ENCODE assay signal across 8 cellular contexts in the genomic region with DNA sequence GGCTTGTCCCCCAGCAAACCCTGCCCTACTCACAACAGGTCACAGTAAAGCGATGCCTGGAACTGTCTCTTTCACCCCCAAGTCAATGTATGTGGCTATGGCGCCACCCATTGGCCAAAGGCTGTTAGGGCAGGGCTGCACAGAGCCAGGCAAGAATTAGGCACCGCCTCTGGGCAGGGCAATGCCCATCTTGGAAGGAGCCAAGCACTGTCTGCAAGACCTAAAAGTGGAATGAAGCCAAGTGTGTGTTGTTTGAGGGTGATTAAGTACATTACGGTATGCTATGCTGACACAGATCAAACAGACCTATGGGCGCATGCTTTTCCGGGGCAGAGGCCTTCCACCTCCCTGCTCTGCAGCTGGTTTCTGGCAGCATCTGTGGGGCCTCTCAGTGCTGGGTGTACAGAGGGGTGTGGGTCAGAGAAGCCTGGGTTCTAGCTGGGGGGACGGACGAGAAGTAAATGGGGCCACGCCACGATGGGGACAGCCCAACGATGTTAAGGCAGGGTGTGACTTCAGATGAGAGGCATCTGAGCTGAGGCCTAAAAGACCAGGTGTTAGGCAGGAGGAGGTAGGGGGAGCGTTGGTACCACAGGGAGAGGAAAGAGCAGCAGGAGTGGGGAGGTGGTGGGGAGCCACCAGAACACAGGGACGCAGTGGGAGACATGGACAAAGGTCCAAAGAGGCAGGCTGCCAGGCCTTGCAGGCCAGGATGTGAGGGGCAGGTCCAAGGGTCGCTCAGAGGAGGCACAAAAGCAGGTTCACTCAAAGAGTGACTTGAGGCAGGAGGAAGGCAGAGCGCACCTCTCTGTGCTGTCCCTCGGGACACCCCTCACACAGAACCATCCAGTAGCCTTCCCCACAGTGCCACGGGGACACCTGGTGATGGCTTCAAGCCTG. TPM values are rescaled to one million over a fixed set of nuclear protein-coding genes. Genes with fewer than 3 reads are reported as not detected.
DNase-seq lines count a peak whose midpoint lies in the region; ATAC-seq and TF ChIP-seq lines count a peak whose summit lies in the region.

No MANE protein-coding gene starts in this region.

- H3K18ac ChIP-seq in IMR-90 (ENCODE audit: low read depth, low read length) = no peak overlapping the region

- peaks cover 4% of the 10 kb centered on the region for H3K36me3 ChIP-seq in IMR-90 (ENCODE audit: control insufficient read depth, insufficient read depth, low read length)
- no peaks in the 10 kb centered on the region for H3K36me3 ChIP-seq in SJCRH30
- H3K36me3 ChIP-seq in cardiac muscle cell = no peaks in the 10 kb centered on the region

- H2BK20ac ChIP-seq in IMR-90 (ENCODE audit: low read depth, low read length) = no peak overlapping the region

- H3K9me1 ChIP-seq in IMR-90 (ENCODE audit: insufficient read depth, low read length) = no peaks in the 10 kb centered on the region

- no peaks in the 10 kb centered on the region for H3K36me3 Mint-ChIP-seq in activated naive CD4-positive, alpha-beta T cell treated with anti-CD3 and anti-CD28 coated beads, Interleukin-2, amount 50 U/mL, for 72 hours

- TF ChIP-seq CTCF in IMR-90 (conservative IDR thresholded peaks at IDR 0.05; ENCODE audit: low read depth, low read length) (peak; percentile 97), cardiac muscle cell (IDR thresholded peaks at IDR 0.05; ENCODE audit: low read depth, low read length) (peak; percentile 99)

- H3K23ac ChIP-seq in IMR-90 (ENCODE audit: low read depth, low read length) = no peak overlapping the region

- BruUV-seq in IMR-90 (replicated peaks; lab: Mats Ljungman, UMichigan) = no TSS peak

- POLR2A ChIA-PET in IMR-90 (lab: Charles Lee; ENCODE audit: unreplicated experiment) = no interaction called here

- no peak for TF ChIP-seq POLR2A in IMR-90 (IDR thresholded peaks at IDR 0.05; ENCODE audit: low read depth, low read length)

- WGBS in IMR-90 (ENCODE audit: extremely low coverage in 2 of 2, insufficient read length in 1 of 2), 2 experiments = 46% methylated on average over 8 of the region's 17 CpGs; no CpG with 5 or more reads in 1 of the 2 experiments

- no peak overlapping the region for H3K4ac ChIP-seq in IMR-90 (ENCODE audit: low read depth, low read length)

- DNase-seq in EH (ENCODE audit: low read depth) (peak; percentile 83), IMR-90 (peak; percentile 72), SJCRH30 (peak; percentile 84 to 95), cardiac muscle cell (ENCODE audit: low read depth in 1 of 2, low spot score in 1 of 2) (peak; percentile 84 to 86), retina (peak; percentile 87)
- peak in 1 of 2 donors; percentile 82 for DNase-seq in activated naive CD4-positive, alpha-beta T cell treated with anti-CD3 and anti-CD28 coated beads, Interleukin-2, amount 50 U/mL, for 72 hours (ENCODE audit: low spot score in 2 of 2)

- CTCF ChIA-PET in IMR-90 (lab: Yijun Ruan, JAX) = interaction anchor here (0.7 to 1.6 kb wide), 7 partner anchors 13 to 99 kb away, joined by 3 to 6 read pairs (median 3); no protein-coding TSS in a partner anchor

- H3K4me2 ChIP-seq in IMR-90 (ENCODE audit: low read depth, low read length) = no peak overlapping the region

- H3K9me3 ChIP-seq in IMR-90 (ENCODE audit: control insufficient read depth, insufficient read depth, low read length) = no peaks in the 10 kb centered on the region
- no peaks in the 10 kb centered on the region for H3K9me3 ChIP-seq in SJCRH30 (replicated peaks)
- H3K9me3 ChIP-seq in cardiac muscle cell (ENCODE audit: low read depth) = no peaks in the 10 kb centered on the region

- H3K9me3 Mint-ChIP-seq in activated naive CD4-positive, alpha-beta T cell treated with anti-CD3 and anti-CD28 coated beads, Interleukin-2, amount 50 U/mL, for 72 hours = no peaks in the 10 kb centered on the region

- H2AK9ac ChIP-seq in IMR-90 (replicated peaks; ENCODE audit: low read depth, low read length, poor library complexity) = peak overlapping the region; percentile 33

- intact Hi-C loops in IMR-90 (cut with micrococcal nuclease) = loop anchor here (1.0 kb wide), 3 partner anchors 83 to 291 kb away; no protein-coding TSS in a partner anchor

- no peak overlapping the region for H4K8ac ChIP-seq in IMR-90 (ENCODE audit: low read depth in 2 of 2, low read length in 2 of 2)

- in situ Hi-C loops in IMR-90 (cut with MboI; ENCODE audit: low sequenced_read_pairs) = loop anchor here (5.0 to 25.0 kb wide), 2 partner anchors 96 to 831 kb away; no protein-coding TSS in a partner anchor

- H4K20me1 ChIP-seq in IMR-90 (ENCODE audit: insufficient read depth, low read length) = peaks cover 16% of the 10 kb centered on the region

- H3K4me3 ChIP-seq in IMR-90 (ENCODE audit: insufficient read depth, low read depth, low read length) (no peak overlapping the region), SJCRH30 (no peak overlapping the region), cardiac muscle cell (no peak overlapping the region)

- H2BK5ac ChIP-seq in IMR-90 (ENCODE audit: low read depth, low read length, poor library complexity, severe bottlenecking) = no peak overlapping the region

- H3K27ac ChIP-seq in IMR-90 (ENCODE audit: insufficient read depth, low read length) (no peak overlapping the region), SJCRH30 (no peak overlapping the region), cardiac muscle cell (no peak overlapping the region)

- no peak overlapping the region for H3K56ac ChIP-seq in IMR-90 (ENCODE audit: extremely low read depth, insufficient read depth, low read length)

- H2AK5ac ChIP-seq in IMR-90 (ENCODE audit: low read depth, low read length) = no peak overlapping the region

- peak; percentile 100 for ATAC-seq in IMR-90 (ENCODE audit: low read depth)
- ATAC-seq in activated naive CD4-positive, alpha-beta T cell treated with anti-CD3 and anti-CD28 coated beads, Interleukin-2, amount 50 U/mL, for 72 hours = peak; percentile 66 to 76
- no peak for ATAC-seq in GM19035 (IDR thresholded peaks at IDR 0.05; ENCODE audit: unreplicated experiment)
- ATAC-seq in HG03095 (IDR thresholded peaks at IDR 0.05; ENCODE audit: unreplicated experiment) = no peak

- peak overlapping the region in 1 of 2 donors; percentile 81 for H3K27ac Mint-ChIP-seq in activated naive CD4-positive, alpha-beta T cell treated with anti-CD3 and anti-CD28 coated beads, Interleukin-2, amount 50 U/mL, for 72 hours

- no peak overlapping the region for H2BK120ac ChIP-seq in IMR-90 (ENCODE audit: low read depth, low read length)

- no peak overlapping the region for H3K14ac ChIP-seq in IMR-90 (replicated peaks; ENCODE audit: low read depth, low read length)

- TF ChIP-seq RAD21 in IMR-90 (IDR thresholded peaks at IDR 0.05; ENCODE audit: low read length) = peak; percentile 98

- H3K79me1 ChIP-seq in IMR-90 (ENCODE audit: low read depth in 1 of 2, low read length in 2 of 2) = peaks cover 3 to 8% of the 10 kb centered on the region in 2 experiments; a peak in 3 of 4 replicates

- H2AFZ ChIP-seq in IMR-90 (replicated peaks; ENCODE audit: low read length, poor library complexity) = peak overlapping the region; percentile 67

- H3K27me3 ChIP-seq in IMR-90 (ENCODE audit: control insufficient read depth, insufficient read depth, low read length) (no peaks in the 10 kb centered on the region), SJCRH30 (no peaks in the 10 kb centered on the region), cardiac muscle cell (no peaks in the 10 kb centered on the region)

- no peak overlapping the region for H2BK15ac ChIP-seq in IMR-90 (ENCODE audit: low read depth, low read length)

- no peak overlapping the region for H3K9ac ChIP-seq in IMR-90 (ENCODE audit: low read depth, low read length)

- no peak overlapping the region for H4K5ac ChIP-seq in IMR-90 (ENCODE audit: low read depth, low read length)

- no peak overlapping the region for H4K91ac ChIP-seq in IMR-90 (ENCODE audit: insufficient read depth, low read depth, low read length)

- dilution Hi-C loops in IMR-90 (cut with HindIII; ENCODE audit: low sequenced_read_pairs, unreplicated experiment) = no loop called here

- no peaks in the 10 kb centered on the region; the same call in 1 of the 2 replicates for H3K4me1 ChIP-seq in IMR-90 (ENCODE audit: control insufficient read depth, insufficient read depth, low read length)
- peaks cover 13% of the 10 kb centered on the region for H3K4me1 ChIP-seq in SJCRH30
- no peaks in the 10 kb centered on the region for H3K4me1 ChIP-seq in cardiac muscle cell (ENCODE audit: low read depth)

TF ChIP-seq in IMR-90, 13 proteins besides CTCF, POLR2A, EP300 and RAD21:
- TF ChIP-seq CEBPB (IDR thresholded peaks at IDR 0.05; ENCODE audit: low read depth, low read length) (no peak), MAZ (IDR thresholded peaks at IDR 0.05; ENCODE audit: borderline replicate concordance, low read depth, low read length) (peak; percentile 53; the same call in 1 of the 2 replicates), SMC3 (IDR thresholded peaks at IDR 0.05; ENCODE audit: low read depth, low read length) (peak; percentile 98), RCOR1 (IDR thresholded peaks at IDR 0.05; ENCODE audit: insufficient replicate concordance, low read length) (no peak), CHD1 (IDR thresholded peaks at IDR 0.05; ENCODE audit: low read depth, low read length) (no peak)

RNA-seq across cellular contexts. Expression of a gene that starts 49.8 kb away (rescaled TPM):
- total RNA-seq in IMR-90 (2012; rRNA removed) = 48.9 and 51.6 TPM in 2 replicates
- polyA plus RNA-seq in IMR-90 (2012; rRNA removed) = 242 and 271 TPM in 2 replicates
- 291 and 311 TPM in 2 replicates for polyA plus RNA-seq in IMR-90 (2012; cell fraction: cytosol; rRNA removed)
- 66.2 and 158 TPM in 2 replicates for polyA plus RNA-seq in IMR-90 (2012; cell fraction: nucleus; rRNA removed; ENCODE audit: low replicate concordance)
- total RNA-seq in SJCRH30 (2014; rRNA removed; shearing (Covaris generic)) = 51.2 and 51.8 TPM in 2 replicates
- 10 to 100 TPM; 46.0 to 75.8 TPM for total RNA-seq in activated naive CD4-positive, alpha-beta T cell treated with anti-CD3 and anti-CD28 coated beads, Interleukin-2, amount 50 U/mL, for 72 hours
- total RNA-seq in cardiac muscle cell = 11.8 and 24.2 TPM in 2 replicates
- 22.3 and 51.2 TPM in 2 replicates for polyA plus RNA-seq in cardiac muscle cell

Comparison
In these comparisons a context has a peak if more than half of its experiments do, and no peak if none do; other contexts are left out.
1. ATAC-seq: peak in IMR-90 (single experiment) and activated naive CD4-positive, alpha-beta T cell treated with anti-CD3 and anti-CD28 coated beads, Interleukin-2, amount 50 U/mL, for 72 hours (2 of 2); none in GM19035 (single experiment) and HG03095 (single experiment).